ENCODE assay signal across 8 cellular contexts in the genomic region with DNA sequence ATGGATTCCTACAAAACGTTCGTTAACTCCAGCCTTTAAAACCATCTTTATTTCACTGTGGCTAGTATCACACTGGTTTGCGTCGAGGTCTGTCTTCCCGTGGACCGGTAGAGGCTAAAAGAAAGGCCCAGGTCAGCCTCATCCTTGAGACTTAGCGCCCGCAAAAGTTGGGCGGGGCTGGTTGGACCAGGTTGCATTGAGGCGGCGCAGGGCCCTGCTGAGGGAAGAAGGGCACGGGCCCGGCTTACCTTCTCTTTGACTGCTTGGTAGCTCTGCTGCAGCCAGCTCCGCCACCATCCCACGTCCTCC. TPM values are rescaled to one million over a fixed set of nuclear protein-coding genes. Genes with fewer than 3 reads are reported as not detected.
A peak's percentile ranks its signal among the peaks of the same experiment; 100 is the strongest.
DNase-seq lines count a peak whose midpoint lies in the region; ATAC-seq and TF ChIP-seq lines count a peak whose summit lies in the region.

No MANE protein-coding gene starts in this region.

- TF ChIP-seq POLR2A in prostate gland (IDR thresholded peaks at IDR 0.05) = no peak

- ATAC-seq in GM19023 (IDR thresholded peaks at IDR 0.05; ENCODE audit: unreplicated experiment) (peak; percentile 11), GM21786 (IDR thresholded peaks at IDR 0.05; ENCODE audit: unreplicated experiment) (no peak)
- peak; percentile 25 for ATAC-seq in activated T-helper 17 cell treated with anti-CD3 and anti-CD28 coated beads, Interleukin-2, amount 50 U/mL, for 72 hours (replicated peaks)

- H3K36me3 ChIP-seq in ACC112 (ENCODE audit: insufficient read depth, low read length) = peaks cover 12% of the 10 kb centered on the region; the same call in 1 of the 2 replicates
- H3K36me3 ChIP-seq in HUES6 (ENCODE audit: control insufficient read depth, insufficient read depth, low read length) = peaks cover 32% of the 10 kb centered on the region
- no peaks in the 10 kb centered on the region for H3K36me3 ChIP-seq in prostate gland

- under 1% methylated on average over 15 of the region's 15 CpGs for WGBS in prostate gland

- H3K9me3 ChIP-seq in HUES6 (ENCODE audit: control insufficient read depth, insufficient read depth, low read depth, low read length) (no peaks in the 10 kb centered on the region; the same call in 1 of the 2 replicates), prostate gland (no peaks in the 10 kb centered on the region)

- peaks cover 13% of the 10 kb centered on the region for H3K4me1 Mint-ChIP-seq in activated T-helper 17 cell treated with anti-CD3 and anti-CD28 coated beads, Interleukin-2, amount 50 U/mL, for 72 hours

- peak overlapping the region; percentile 94 for H3K27ac Mint-ChIP-seq in activated T-helper 17 cell treated with anti-CD3 and anti-CD28 coated beads, Interleukin-2, amount 50 U/mL, for 72 hours

- peak overlapping the region; percentile 92 for H3K9ac ChIP-seq in HUES6 (ENCODE audit: low read length)

- H3K36me3 Mint-ChIP-seq in activated T-helper 17 cell treated with anti-CD3 and anti-CD28 coated beads, Interleukin-2, amount 50 U/mL, for 72 hours (ENCODE audit: low read depth) = peaks cover 12% of the 10 kb centered on the region

- peaks cover 12% of the 10 kb centered on the region for H3K4me1 ChIP-seq in ACC112 (ENCODE audit: control insufficient read depth, insufficient read depth, low read length, unreplicated experiment)
- peaks cover 6% of the 10 kb centered on the region; the same call in 1 of the 2 replicates for H3K4me1 ChIP-seq in HUES6 (ENCODE audit: control insufficient read depth, insufficient read depth, low read length)
- peaks cover 9% of the 10 kb centered on the region for H3K4me1 ChIP-seq in prostate gland (replicated peaks)

- no peaks in the 10 kb centered on the region for H3K9me3 Mint-ChIP-seq in activated T-helper 17 cell treated with anti-CD3 and anti-CD28 coated beads, Interleukin-2, amount 50 U/mL, for 72 hours

- H2AFZ ChIP-seq in ACC112 (ENCODE audit: low read length, unreplicated experiment) = peak overlapping the region; percentile 54

- H3K4me3 ChIP-seq in ACC112 (ENCODE audit: low read depth, low read length) (peak overlapping the region; percentile 90), HUES6 (ENCODE audit: low read depth, low read length) (peak overlapping the region; percentile 91), prostate gland (peak overlapping the region; percentile 74 to 79)

- no peaks in the 10 kb centered on the region for H3K27me3 ChIP-seq in ACC112 (ENCODE audit: insufficient read depth, low read length)
- H3K27me3 ChIP-seq in HUES6 (ENCODE audit: control insufficient read depth, insufficient read depth, low read length) = no peaks in the 10 kb centered on the region
- H3K27me3 ChIP-seq in prostate gland (replicated peaks; ENCODE audit: insufficient read depth) = no peaks in the 10 kb centered on the region

- H3K4me3 Mint-ChIP-seq in activated T-helper 17 cell treated with anti-CD3 and anti-CD28 coated beads, Interleukin-2, amount 50 U/mL, for 72 hours = peak overlapping the region; percentile 91

- peaks cover 30% of the 10 kb centered on the region for H3K79me2 ChIP-seq in ACC112 (ENCODE audit: control insufficient read depth, insufficient read depth, low read length, unreplicated experiment)

- intact Hi-C loops in prostate gland (cut with DNase I) = loop anchor here (10.0 kb wide), 1 partner anchor 169 kb away; a partner anchor contains a TSS

- DNase-seq in glomerular visceral epithelial cell (ENCODE audit: extremely low spot score) (peak; percentile 25), prostate gland (ENCODE audit: low spot score) (peak; percentile 50), SHP77 treated with DMSO at 0.1 percent for 48 hours (lab: John Stamatoyannopoulos, UW) (no peak)

- TF ChIP-seq CTCF in prostate gland (IDR thresholded peaks at IDR 0.05) = no peak

- H3K27me3 Mint-ChIP-seq in activated T-helper 17 cell treated with anti-CD3 and anti-CD28 coated beads, Interleukin-2, amount 50 U/mL, for 72 hours = no peaks in the 10 kb centered on the region

- H3K27ac ChIP-seq in ACC112 (ENCODE audit: low read depth, low read length) (peak overlapping the region; percentile 72), HUES6 (ENCODE audit: low read depth, low read length) (peak overlapping the region; percentile 84), prostate gland (peak overlapping the region; percentile 94 to 96)

RNA-seq across cellular contexts. Expression of a gene that starts 0.5 kb away (rescaled TPM):
- total RNA-seq in activated T-helper 17 cell treated with anti-CD3 and anti-CD28 coated beads, Interleukin-2, amount 50 U/mL, for 72 hours = 10 to 100 TPM; 46.1 to 71.6 TPM
- total RNA-seq in prostate gland = 100 to 1,000 TPM in 1 of 2 donors, 10 to 100 TPM in 1; 78.3 to 248 TPM

RNA-seq across cellular contexts. Expression of a gene that starts 31.4 kb away (rescaled TPM):
- total RNA-seq in activated T-helper 17 cell treated with anti-CD3 and anti-CD28 coated beads, Interleukin-2, amount 50 U/mL, for 72 hours = 1 to 10 TPM in 1 of 2 donors, under 1 TPM in 1; 0.61 to 1.7 TPM
- total RNA-seq in prostate gland = 1 to 10 TPM in 1 of 2 donors, not detected in 1; 7.0 TPM

RNA-seq across cellular contexts. Expression of a gene that starts 31.5 kb away (rescaled TPM):
- 10 to 100 TPM in 1 of 2 donors, 1 to 10 TPM in 1; 7.7 to 21.6 TPM for total RNA-seq in activated T-helper 17 cell treated with anti-CD3 and anti-CD28 coated beads, Interleukin-2, amount 50 U/mL, for 72 hours
- 10 to 100 TPM in 1 of 2 donors, 1 to 10 TPM in 1; 8.5 to 24.2 TPM for total RNA-seq in prostate gland

RNA-seq across cellular contexts. Expression of a gene that starts 57.8 kb away (rescaled TPM):
- 10 to 100 TPM in 1 of 2 donors, 1 to 10 TPM in 1; 7.2 to 15.9 TPM for total RNA-seq in activated T-helper 17 cell treated with anti-CD3 and anti-CD28 coated beads, Interleukin-2, amount 50 U/mL, for 72 hours
- total RNA-seq in prostate gland = 100 to 1,000 TPM; 144 to 243 TPM
